ENCODE assay signal across 8 cellular contexts in genomic region chr5:36744678-36745659, GRCh38.
DNase-seq lines count a peak whose midpoint lies in the region; ATAC-seq and TF ChIP-seq lines count a peak whose summit lies in the region.

No MANE protein-coding gene starts in this region.

- WGBS in aorta, 2 donors, result 2 to 3% methylated on average over 50 to 53 of the region's 53 CpGs

- H3K27ac ChIP-seq in aorta (ENCODE audit: low read depth in 1 of 2, low read length in 2 of 2), result no peak overlapping the region

- H3K27me3 ChIP-seq in aorta (ENCODE audit: control insufficient read depth in 1 of 2, insufficient read depth in 2 of 2, low read length in 1 of 2), result no peaks in the 10 kb centered on the region

- H3K27ac Mint-ChIP-seq in activated T-helper 1 cell treated with anti-CD3 and anti-CD28 coated beads, Interleukin-12 subunit alpha, Interleukin-12 subunit beta, Interleukin-2, Interleukin-4 antibody, amounts not matched to agents 30 ng/mL and 10 ng/mL and 1 ng/mL, durations not matched to agents 14 hours and 24 hours and 36 hours, result no peak overlapping the region
- no peak overlapping the region for H3K27ac Mint-ChIP-seq in natural killer cell

- H3K9me3 ChIP-seq in aorta (ENCODE audit: control insufficient read depth, low read length), result no peaks in the 10 kb centered on the region

- DNase-seq in DMS53 treated with DMSO at 0.1 percent for 48 hours (lab: John Stamatoyannopoulos, UW; ENCODE audit: unreplicated experiment) (peak; percentile 81), NCI-H524 treated with DMSO at 0.1 percent for 48 hours (lab: John Stamatoyannopoulos, UW) (peak; percentile 83), fibroblast of villous mesenchyme (ENCODE audit: low read depth) (peak; percentile 67), natural killer cell (no peak), aorta (peak; percentile 69 to 85)
- peak; percentile 8 for DNase-seq in activated T-helper 1 cell treated with anti-CD3 and anti-CD28 coated beads, Interleukin-12 subunit alpha, Interleukin-12 subunit beta, Interleukin-2, Interleukin-4 antibody, amounts not matched to agents 30 ng/mL and 10 ng/mL and 1 ng/mL, durations not matched to agents 14 hours and 24 hours and 36 hours (ENCODE audit: low spot score)

- peaks cover 18% of the 10 kb centered on the region for H3K4me1 Mint-ChIP-seq in activated T-helper 1 cell treated with anti-CD3 and anti-CD28 coated beads, Interleukin-12 subunit alpha, Interleukin-12 subunit beta, Interleukin-2, Interleukin-4 antibody, amounts not matched to agents 30 ng/mL and 10 ng/mL and 1 ng/mL, durations not matched to agents 14 hours and 24 hours and 36 hours (ENCODE audit: low read depth)
- H3K4me1 Mint-ChIP-seq in natural killer cell, result peaks cover 5 to 16% of the 10 kb centered on the region in 2 donors

- H3K36me3 Mint-ChIP-seq in activated T-helper 1 cell treated with anti-CD3 and anti-CD28 coated beads, Interleukin-12 subunit alpha, Interleukin-12 subunit beta, Interleukin-2, Interleukin-4 antibody, amounts not matched to agents 30 ng/mL and 10 ng/mL and 1 ng/mL, durations not matched to agents 14 hours and 24 hours and 36 hours (ENCODE audit: low read depth), result peaks cover 2% of the 10 kb centered on the region
- H3K36me3 Mint-ChIP-seq in natural killer cell, result no peaks in the 10 kb centered on the region

- H3K4me1 ChIP-seq in aorta (ENCODE audit: control insufficient read depth in 1 of 2, insufficient read depth in 2 of 2, low read length in 2 of 2), result peaks cover 0 to 2% of the 10 kb centered on the region in 2 donors

- ATAC-seq in GM19467 (IDR thresholded peaks at IDR 0.05; ENCODE audit: unreplicated experiment) (peak; percentile 79), HG03521 (IDR thresholded peaks at IDR 0.05; ENCODE audit: unreplicated experiment) (peak; percentile 65), natural killer cell (peak; percentile 40 to 59 (median 56)), aorta (ENCODE audit: low FRiP score) (peak; percentile 77)

- H3K4me3 ChIP-seq in fibroblast of villous mesenchyme (ENCODE audit: low read depth, low read length) (peak overlapping the region; percentile 63), aorta (ENCODE audit: low read length in 2 of 2) (peak overlapping the region; percentile 59 to 75)

- peaks cover 29% of the 10 kb centered on the region for H3K27me3 Mint-ChIP-seq in activated T-helper 1 cell treated with anti-CD3 and anti-CD28 coated beads, Interleukin-12 subunit alpha, Interleukin-12 subunit beta, Interleukin-2, Interleukin-4 antibody, amounts not matched to agents 30 ng/mL and 10 ng/mL and 1 ng/mL, durations not matched to agents 14 hours and 24 hours and 36 hours (ENCODE audit: insufficient read depth)
- H3K27me3 Mint-ChIP-seq in natural killer cell (ENCODE audit: low read depth in 2 of 2), result peaks cover 33 to 66% of the 10 kb centered on the region in 2 donors

- no peaks in the 10 kb centered on the region for H3K9me3 Mint-ChIP-seq in activated T-helper 1 cell treated with anti-CD3 and anti-CD28 coated beads, Interleukin-12 subunit alpha, Interleukin-12 subunit beta, Interleukin-2, Interleukin-4 antibody, amounts not matched to agents 30 ng/mL and 10 ng/mL and 1 ng/mL, durations not matched to agents 14 hours and 24 hours and 36 hours
- H3K9me3 Mint-ChIP-seq in natural killer cell, result no peaks in the 10 kb centered on the region

- peak; percentile 73 for TF ChIP-seq CTCF in fibroblast of villous mesenchyme (IDR thresholded peaks at IDR 0.05; ENCODE audit: insufficient read depth, low read depth, low read length)
- no peak for TF ChIP-seq CTCF in natural killer cell (IDR thresholded peaks at IDR 0.05)

- H3K36me3 ChIP-seq in aorta (ENCODE audit: control insufficient read depth in 1 of 2, insufficient read depth in 2 of 2, low read length in 1 of 2), result no peaks in the 10 kb centered on the region

- peak overlapping the region; percentile 85 for H3K4me3 Mint-ChIP-seq in activated T-helper 1 cell treated with anti-CD3 and anti-CD28 coated beads, Interleukin-12 subunit alpha, Interleukin-12 subunit beta, Interleukin-2, Interleukin-4 antibody, amounts not matched to agents 30 ng/mL and 10 ng/mL and 1 ng/mL, durations not matched to agents 14 hours and 24 hours and 36 hours
- H3K4me3 Mint-ChIP-seq in natural killer cell, result peak overlapping the region; percentile 78

- intact Hi-C loops in activated T-helper 1 cell treated with anti-CD3 and anti-CD28 coated beads, Interleukin-12 subunit alpha, Interleukin-12 subunit beta, Interleukin-2, Interleukin-4 antibody, amounts not matched to agents 30 ng/mL and 10 ng/mL and 1 ng/mL, durations not matched to agents 14 hours and 24 hours and 36 hours (cut with micrococcal nuclease), result loop anchor here (1.0 kb wide), 2 partner anchors 125 to 261 kb away; no protein-coding TSS in a partner anchor
- intact Hi-C loops in natural killer cell (cut with micrococcal nuclease) (no loop called here), aorta (cut with DNase I) (loop anchor here (5.0 to 10.0 kb wide), 2 partner anchors 122 to 260 kb away; no protein-coding TSS in a partner anchor)
